Comparison of ENCODE assay signal across 8 cellular contexts in the genomic region with DNA sequence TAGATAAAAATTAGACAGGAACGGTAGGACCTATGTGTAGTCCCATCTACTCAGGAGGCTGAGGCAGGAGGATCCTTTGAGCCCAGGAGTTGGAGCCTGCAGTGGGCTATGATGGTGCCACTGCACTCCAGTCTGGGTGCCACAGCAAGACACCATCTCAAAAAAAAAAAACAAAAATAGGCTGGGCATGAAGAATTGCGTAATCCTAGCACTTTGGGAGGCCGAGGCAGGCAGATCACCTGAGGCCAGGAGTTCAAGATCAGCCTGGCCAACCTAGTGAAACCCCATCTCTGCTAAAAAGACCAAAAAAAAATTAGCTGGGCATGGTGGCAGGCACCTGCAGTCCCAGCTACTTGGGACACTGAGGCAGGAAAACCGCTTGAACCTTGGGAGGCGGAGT.
DNase-seq lines count a peak whose midpoint lies in the region; ATAC-seq, FAIRE-seq and TF ChIP-seq lines count a peak whose summit lies in the region.
"Not testable (repeated sequence)": the region's sequence is repeated elsewhere in the genome, so short reads cannot be mapped to it uniquely, and the experiment has no call there.

No MANE protein-coding gene starts in this region.

- H3K36me3 ChIP-seq in SK-N-MC (ENCODE audit: insufficient read depth, low read length) (peaks cover 30% of the 10 kb centered on the region), H1 (ENCODE audit: control insufficient read depth in 2 of 4, insufficient read depth in 4 of 4, low read length in 3 of 4) (peaks cover 7 to 28% (median 11%) of the 10 kb centered on the region in 4 experiments; a peak in 6 of 8 replicates), esophagus squamous epithelium (peaks cover 12 to 98% (median 13%) of the 10 kb centered on the region in 3 donors), HepG2 (replicated peaks in 1 of 2; ENCODE audit: control insufficient read depth in 1 of 2, insufficient read depth in 2 of 2, low read length in 2 of 2) (peaks cover 13 to 19% of the 10 kb centered on the region in 2 experiments; a peak in 4 of 5 replicates), skeletal muscle tissue (ENCODE audit: control insufficient read depth in 3 of 3, insufficient read depth in 3 of 3, low read length in 3 of 3) (peaks cover 34 to 40% (median 39%) of the 10 kb centered on the region in 3 donors)

- not testable (repeated sequence) for H3K4me1 ChIP-seq in A549; H1 (replicated peaks in 1 of 4; ENCODE audit: control insufficient read depth in 3 of 4, insufficient read depth in 4 of 4, low read length in 3 of 4); HepG2 (ENCODE audit: insufficient read depth, low read length)
- H3K4me1 ChIP-seq in esophagus squamous epithelium (peaks cover 0 to 28% (median 5%) of the 10 kb centered on the region in 3 donors), skeletal muscle tissue (ENCODE audit: control insufficient read depth in 3 of 3, insufficient read depth in 3 of 3, low read length in 3 of 3) (peaks cover 4 to 10% (median 9%) of the 10 kb centered on the region in 3 donors)

- not testable (repeated sequence) for H3K4me1 Mint-ChIP-seq in brain

- in situ Hi-C loops in HepG2 (cut with HindIII; ENCODE audit: extremely low pct_ligation_motif_present, low pct_unique_long_range_greater_than_20kb): not testable (repeated sequence)

- FAIRE-seq in A549 (lab: Jason Lieb, UNC); H1 (lab: Jason Lieb, UNC); HepG2 (lab: Jason Lieb, UNC): not testable (repeated sequence)

- H3K79me2 ChIP-seq in H1 (ENCODE audit: control insufficient read depth in 1 of 2, insufficient read depth in 2 of 2, low read length in 2 of 2); HepG2 (ENCODE audit: insufficient read depth, low read length): not testable (repeated sequence)

- not testable (repeated sequence) for H3K4me3 Mint-ChIP-seq in brain

- peak overlapping the region in 4 of 5 experiments; percentile 43 to 94 (median 94) for H3K27ac Mint-ChIP-seq in brain

- TF ChIP-seq EP300 in A549 (IDR thresholded peaks at IDR 0.05); Ishikawa (IDR thresholded peaks at IDR 0.05; ENCODE audit: borderline replicate concordance); H1 (IDR thresholded peaks at IDR 0.05; ENCODE audit: borderline replicate concordance in 1 of 2, low read depth in 2 of 2, low read length in 2 of 2); HepG2 (IDR thresholded peaks at IDR 0.05; ENCODE audit: low read depth in 2 of 2, low read length in 2 of 2); HepG2 (CRISPR knock-in tag; IDR thresholded peaks at IDR 0.05; ENCODE audit: borderline replicate concordance): not testable (repeated sequence)

- not testable (repeated sequence) for H3K18ac ChIP-seq in H1 (ENCODE audit: extremely low read depth, low read length)

- not testable (repeated sequence) for TF ChIP-seq RAD21 in A549 (conservative IDR thresholded peaks at IDR 0.05 in 1 of 2, IDR thresholded peaks at IDR 0.05 in 1 of 2); Ishikawa (IDR thresholded peaks at IDR 0.05; ENCODE audit: low read depth); H1 (IDR thresholded peaks at IDR 0.05 in 1 of 2, conservative IDR thresholded peaks at IDR 0.05 in 1 of 2; ENCODE audit: low read depth in 2 of 2, low read length in 2 of 2); HepG2 (CRISPR knock-in tag; IDR thresholded peaks at IDR 0.05)

- CTCF ChIA-PET in A549 (lab: Yijun Ruan, JAX): interaction anchor here (0.6 to 1.6 kb wide), 6 partner anchors 8 to 125 kb away, joined by 3 to 6 read pairs (median 4); no protein-coding TSS in a partner anchor
- CTCF ChIA-PET in H1 (lab: Charles Lee; ENCODE audit: partially characterized antibody): interaction anchor here (0.7 to 1.9 kb wide), 4 partner anchors 97 to 177 kb away, joined by 3 to 5 read pairs (median 3); no protein-coding TSS in a partner anchor
- CTCF ChIA-PET in HepG2 (lab: Yijun Ruan, JAX; ENCODE audit: low intra/inter-chr PET ratio, low total read pairs): not testable (repeated sequence)

- not testable (repeated sequence) for H3K23ac ChIP-seq in H1 (ENCODE audit: insufficient read length)

- not testable (repeated sequence) for H2BK15ac ChIP-seq in H1 (ENCODE audit: low read length)

- not testable (repeated sequence) for DNase-seq in A549 (ENCODE audit: low read depth in 1 of 2, low spot score in 1 of 2); SK-N-MC (ENCODE audit: low read depth, low spot score); H1 (ENCODE audit: low read depth in 1 of 2, low spot score in 2 of 2); esophagus squamous epithelium (lab: John Stamatoyannopoulos, UW); HepG2 (ENCODE audit: low spot score)

- H3K4me2 ChIP-seq in A549; H1 (ENCODE audit: insufficient read depth in 1 of 2, low read depth in 2 of 2, low read length in 2 of 2); HepG2 (ENCODE audit: low read depth, low read length): not testable (repeated sequence)

- not testable (repeated sequence) for H4K20me1 ChIP-seq in H1 (replicated peaks in 1 of 2; ENCODE audit: control insufficient read depth in 1 of 2, insufficient read depth in 2 of 2, low read length in 2 of 2); HepG2 (ENCODE audit: insufficient read depth, low read length)

- H2BK12ac ChIP-seq in H1 (ENCODE audit: low read depth, low read length): not testable (repeated sequence)

- not testable (repeated sequence) for H2BK20ac ChIP-seq in H1 (ENCODE audit: low read length)

- not testable (repeated sequence) for H3K56ac ChIP-seq in H1 (replicated peaks; ENCODE audit: insufficient read length, low read depth, low read length)

- not testable (repeated sequence) for H3K9ac ChIP-seq in SK-N-MC (ENCODE audit: insufficient read length); H1 (replicated peaks in 1 of 4; ENCODE audit: extremely low read depth in 1 of 4, low read depth in 3 of 4, low read length in 3 of 4); HepG2 (ENCODE audit: insufficient read depth, low read depth, low read length)
- H3K9ac ChIP-seq in skeletal muscle tissue (ENCODE audit: low read depth in 1 of 3, low read length in 3 of 3): peak overlapping the region in 1 of 3 donors; percentile 45

- H3K9me3 Mint-ChIP-seq in brain: not testable (repeated sequence)

- BruUV-seq in HepG2 (replicated peaks; lab: Mats Ljungman, UMichigan): not testable (repeated sequence)

- H3K9me3 ChIP-seq in A549; SK-N-MC (ENCODE audit: low read depth, low read length); H1 (ENCODE audit: insufficient read depth in 2 of 2, low read depth in 1 of 2, low read length in 1 of 2); esophagus squamous epithelium; HepG2 (ENCODE audit: low read length); skeletal muscle tissue (ENCODE audit: control insufficient read depth in 3 of 3, low read length in 3 of 3): not testable (repeated sequence)

- H3K27me3 ChIP-seq in H1 (replicated peaks in 1 of 4; ENCODE audit: control insufficient read depth in 3 of 4, extremely low read depth in 1 of 4, insufficient read depth in 3 of 4, low read length in 3 of 4); esophagus squamous epithelium; HepG2 (ENCODE audit: control insufficient read depth in 1 of 2, insufficient read depth in 2 of 2, low read length in 2 of 2); skeletal muscle tissue (ENCODE audit: control insufficient read depth in 3 of 3, insufficient read depth in 3 of 3, low read length in 3 of 3): not testable (repeated sequence)

- not testable (repeated sequence) for TF ChIP-seq CTCF in A549 (IDR thresholded peaks at IDR 0.05); brain (conservative IDR thresholded peaks at IDR 0.05); H1 (IDR thresholded peaks at IDR 0.05; ENCODE audit: control extremely low read depth in 1 of 3, insufficient read depth in 1 of 3, low read depth in 1 of 3, low read length in 3 of 3); esophagus squamous epithelium (IDR thresholded peaks at IDR 0.05); HepG2 (CRISPR knock-in tag; IDR thresholded peaks at IDR 0.05)

- not testable (repeated sequence) for H3K27me3 Mint-ChIP-seq in brain

- 91% methylated on average over 5 of the region's 5 CpGs for WGBS in A549 (ENCODE audit: missing lambda C conversion rate)
- 90% methylated on average over 5 of the region's 5 CpGs; no CpG with 5 or more reads in 1 of the 2 experiments for WGBS in H1 (ENCODE audit: extremely low coverage in 1 of 2, insufficient coverage in 1 of 2, insufficient read length in 1 of 2, insufficient replicate concordance in 2 of 2, low coverage in 1 of 2, low lambda C conversion rate in 2 of 2, missing lambda C conversion rate in 1 of 2), 2 experiments
- 86 to 89% methylated on average over 5 of the region's 5 CpGs for WGBS in esophagus squamous epithelium, 2 donors
- 94% methylated on average over 5 of the region's 5 CpGs for WGBS in HepG2 (ENCODE audit: low lambda C conversion rate)

- H2BK120ac ChIP-seq in H1 (replicated peaks; ENCODE audit: low read depth, low read length): not testable (repeated sequence)

- not testable (repeated sequence) for H2AFZ ChIP-seq in H1 (ENCODE audit: low read length); HepG2 (ENCODE audit: low read length)

- intact Hi-C loops in esophagus squamous epithelium (cut with DNase I); HepG2 (cut with micrococcal nuclease; ENCODE audit: unreplicated experiment): not testable (repeated sequence)

- not testable (repeated sequence) for H2AK5ac ChIP-seq in H1 (ENCODE audit: low read depth, low read length)

- H3K27ac ChIP-seq in A549; H1 (ENCODE audit: low read depth, low read length); HepG2 (ENCODE audit: extremely low read length, insufficient read depth, low read length): not testable (repeated sequence)
- H3K27ac ChIP-seq in SK-N-MC: peak overlapping the region; percentile 82
- peak overlapping the region in 3 of 4 donors; percentile 32 to 68 (median 36) for H3K27ac ChIP-seq in esophagus squamous epithelium
- peak overlapping the region; percentile 7 for H3K27ac ChIP-seq in skeletal muscle tissue (ENCODE audit: low read depth, low read length)

- not testable (repeated sequence) for H3K4ac ChIP-seq in H1 (replicated peaks; ENCODE audit: insufficient read length, low read depth, low read length)

- ATAC-seq in A549, HepG2: not testable (repeated sequence)

- H3K79me1 ChIP-seq in H1 (ENCODE audit: low read depth, low read length): not testable (repeated sequence)

- H3K36me3 Mint-ChIP-seq in brain: peaks cover 92% of the 10 kb centered on the region

- H4K91ac ChIP-seq in H1 (replicated peaks; ENCODE audit: insufficient read length, low read length): not testable (repeated sequence)

- H2BK5ac ChIP-seq in H1 (ENCODE audit: low read depth, low read length): not testable (repeated sequence)

- not testable (repeated sequence) for H4K5ac ChIP-seq in H1 (ENCODE audit: insufficient read length, low read depth, low read length)

- H3K14ac ChIP-seq in H1 (ENCODE audit: insufficient read length): not testable (repeated sequence)

- not testable (repeated sequence) for TF ChIP-seq POLR2A in A549 (IDR thresholded peaks at IDR 0.05; ENCODE audit: low read length); H1 (IDR thresholded peaks at IDR 0.05; ENCODE audit: control extremely low read depth in 1 of 2, low read depth in 2 of 2, low read length in 2 of 2); esophagus squamous epithelium (IDR thresholded peaks at IDR 0.05); HepG2 (IDR thresholded peaks at IDR 0.05; ENCODE audit: insufficient read depth in 1 of 2, low read depth in 2 of 2, low read length in 2 of 2)

- H4K8ac ChIP-seq in H1 (ENCODE audit: extremely low read depth, insufficient read depth, low read length): not testable (repeated sequence)

- not testable (repeated sequence) for H3K4me3 ChIP-seq in A549; SK-N-MC; H1 (ENCODE audit: extremely low read depth in 1 of 4, insufficient read depth in 2 of 4, low read depth in 3 of 4, low read length in 4 of 4); esophagus squamous epithelium; HepG2 (replicated peaks in 1 of 3; ENCODE audit: insufficient read depth in 1 of 3, low read depth in 2 of 3, low read length in 3 of 3); skeletal muscle tissue (ENCODE audit: low read length in 3 of 3)

- POLR2A ChIA-PET in A549 (lab: Yijun Ruan, JAX): interaction anchor here (0.6 kb wide), 1 partner anchor 49 kb away, joined by 4 read pairs; no protein-coding TSS in a partner anchor
- POLR2A ChIA-PET in H1 (lab: Charles Lee; ENCODE audit: partially characterized antibody): interaction anchor here (0.6 kb wide), 1 partner anchor 45 kb away, joined by 5 read pairs; no protein-coding TSS in a partner anchor
- POLR2A ChIA-PET in HepG2 (lab: Yijun Ruan, JAX): not testable (repeated sequence)

- not testable (repeated sequence) for H3K23me2 ChIP-seq in H1 (ENCODE audit: low read depth, low read length)
